8 cellular contexts compared by ENCODE assay signal in the genomic region with DNA sequence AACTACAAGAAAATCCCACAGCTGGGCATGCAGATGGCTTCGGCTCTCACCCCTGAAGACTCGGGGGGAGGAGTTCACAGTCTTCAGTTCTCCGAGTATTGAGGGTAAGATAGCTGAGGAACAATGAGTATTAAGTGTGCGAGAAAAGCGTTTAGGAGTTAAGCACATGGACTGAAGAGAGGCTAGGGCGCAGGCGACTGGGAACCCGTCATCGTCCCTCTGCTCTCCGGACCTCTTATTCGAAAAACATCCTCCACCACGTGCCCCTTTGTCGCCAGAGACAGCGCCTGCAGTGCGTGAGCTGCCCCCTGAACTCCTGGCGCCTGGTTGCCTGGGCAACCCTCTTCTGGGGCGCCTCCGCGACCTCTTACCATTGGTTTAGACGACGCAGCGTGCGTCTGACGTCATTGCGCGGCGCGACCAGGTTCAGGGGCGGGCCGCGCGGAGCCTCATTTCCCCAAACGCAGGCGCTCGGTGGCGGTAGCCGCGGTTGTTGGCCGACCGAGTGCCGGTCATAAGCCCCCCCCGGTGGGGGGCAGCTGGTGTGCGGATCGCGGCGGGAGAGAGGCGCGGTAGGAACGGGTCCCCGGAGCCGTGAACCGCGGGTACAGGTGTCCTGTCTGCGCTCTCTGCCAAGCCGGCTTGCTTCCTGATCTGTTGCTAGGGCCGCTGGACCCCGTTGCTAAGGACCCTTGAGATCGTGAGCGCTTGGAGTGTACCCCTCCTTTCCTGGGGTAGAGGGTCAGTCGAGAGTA. TPM values are rescaled to one million over a fixed set of nuclear protein-coding genes. Genes with fewer than 3 reads are reported as not detected.
DNase-seq lines count a peak whose midpoint lies in the region; ATAC-seq and TF ChIP-seq lines count a peak whose summit lies in the region.

A gene (plus strand): TSS at position 452 of the 755 bp plus-strand sequence. CDS start 4,024 bp downstream, outside the sequence.

- TF ChIP-seq CTCF in prostate gland (IDR thresholded peaks at IDR 0.05), result peak in 1 of 4 experiments; percentile 14

- peak; percentile 100 for ATAC-seq in GM18498 (IDR thresholded peaks at IDR 0.05; ENCODE audit: unreplicated experiment)
- peak; percentile 99 for ATAC-seq in HG02938 (IDR thresholded peaks at IDR 0.05; ENCODE audit: unreplicated experiment)
- ATAC-seq in left ventricle myocardium superior, result peak; percentile 100

- under 1% methylated on average over 47 of the region's 60 CpGs for WGBS in prostate gland
- under 1% methylated on average over 60 of the region's 60 CpGs for WGBS in urinary bladder

- peak within 1 kb of the TSS; percentile 76 to 86 for H3K4me3 ChIP-seq in prostate gland
- H3K4me3 ChIP-seq in urinary bladder (ENCODE audit: low read depth, low read length), result peak within 1 kb of the TSS; percentile 72

- H3K27ac ChIP-seq in angular gyrus (ENCODE audit: low read depth, low read length), result peak within 1 kb of the TSS; percentile 57
- H3K27ac ChIP-seq in prostate gland, result peak within 1 kb of the TSS; percentile 66 to 80
- peak within 1 kb of the TSS; percentile 31 for H3K27ac ChIP-seq in urinary bladder (ENCODE audit: low read depth)

- TF ChIP-seq POLR2A in prostate gland (IDR thresholded peaks at IDR 0.05), result peak; percentile 46

- H3K9me3 ChIP-seq in prostate gland, result no peaks in the 10 kb centered on the region

- peaks cover 3% of the 10 kb centered on the region for H3K4me1 ChIP-seq in prostate gland (replicated peaks)
- peaks cover 2% of the 10 kb centered on the region for H3K4me1 ChIP-seq in urinary bladder (ENCODE audit: insufficient read depth)

- intact Hi-C loops in left ventricle myocardium superior (cut with micrococcal nuclease), result no loop called here
- intact Hi-C loops in prostate gland (cut with DNase I), result no loop called here

- no peaks in the 10 kb centered on the region for H3K36me3 ChIP-seq in prostate gland
- no peaks in the 10 kb centered on the region for H3K36me3 ChIP-seq in urinary bladder (ENCODE audit: insufficient read depth)

- no peaks in the 10 kb centered on the region for H3K27me3 ChIP-seq in prostate gland (replicated peaks; ENCODE audit: insufficient read depth)

- peak; percentile 96 to 97 for DNase-seq in NCI-H187 (lab: John Stamatoyannopoulos, UW)
- peak; percentile 71 to 95 (median 89) for DNase-seq in T-helper 2 cell
- DNase-seq in left ventricle myocardium superior, result peak; percentile 97
- peak; percentile 88 for DNase-seq in prostate gland (ENCODE audit: low spot score)

RNA-seq across cellular contexts. Expression of the gene that starts here (rescaled TPM):
- 6.2 TPM for total RNA-seq in left ventricle myocardium superior
- total RNA-seq in prostate gland, result 10 to 100 TPM; 31.7 to 35.0 TPM
- total RNA-seq in urinary bladder, result 55.3 TPM
- 18.3 TPM for polyA plus RNA-seq in urinary bladder

Comparison
In these comparisons a context has a peak if more than half of its experiments do, and no peak if none do; other contexts are left out.
1. Peak in every context shown above with its lines: DNase-seq, ATAC-seq, H3K4me3 ChIP-seq and H3K27ac ChIP-seq.